In the genomic region with DNA sequence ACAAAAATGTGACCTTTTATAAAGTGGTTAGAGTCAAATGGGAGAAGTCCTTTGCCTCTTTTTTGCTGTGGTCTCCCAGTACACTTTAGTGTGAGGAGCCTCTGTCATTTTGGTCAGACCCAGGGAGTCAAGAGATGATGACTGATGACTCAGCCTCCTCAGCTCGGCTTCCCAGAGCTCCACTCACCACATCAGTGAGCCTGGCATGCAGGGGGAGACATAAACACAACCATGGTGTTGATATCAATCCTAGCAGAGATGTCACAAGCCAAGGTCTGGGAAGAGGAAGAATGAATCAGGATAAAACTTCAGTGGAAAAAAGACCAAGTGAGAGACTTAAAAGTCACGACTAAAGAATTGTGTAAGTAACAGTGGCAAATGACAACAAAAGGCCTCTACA, we compare ENCODE assay signal across 8 cellular contexts. TPM values are rescaled to one million over a fixed set of nuclear protein-coding genes. Genes with fewer than 3 reads are reported as not detected.
A peak's percentile ranks its signal among the peaks of the same experiment; 100 is the strongest.
DNase-seq lines count a peak whose midpoint lies in the region; ATAC-seq and TF ChIP-seq lines count a peak whose summit lies in the region.

No MANE protein-coding gene starts in this region.

- intact Hi-C loops in PC-3 (cut with micrococcal nuclease): no loop called here

- peak overlapping the region; percentile 76 for H2BK5ac ChIP-seq in trophoblast cell (ENCODE audit: low read depth, low read length, poor library complexity)

- WGBS in trophoblast cell (ENCODE audit: extremely low coverage, insufficient coverage, insufficient read length): no CpG with 5 or more reads among the region's 2 CpGs

- CTCF ChIA-PET in PC-3 (lab: Charles Lee): interaction anchor here (0.5 kb wide), 1 partner anchor 311 kb away, joined by 3 read pairs; no protein-coding TSS in a partner anchor

- H3K4me1 ChIP-seq in PC-3 (ENCODE audit: insufficient read depth, low read length) (peaks cover 46% of the 10 kb centered on the region), trophoblast cell (ENCODE audit: control insufficient read depth in 1 of 2, insufficient read depth in 2 of 2, low read length in 2 of 2) (peaks cover 0 to 6% of the 10 kb centered on the region in 2 experiments)

- H3K9me2 ChIP-seq in PC-3 (replicated peaks; ENCODE audit: low read length): no peaks in the 10 kb centered on the region

- H3K79me1 ChIP-seq in trophoblast cell (ENCODE audit: low read length): peaks cover 4% of the 10 kb centered on the region

- H3F3A ChIP-seq in PC-3 (ENCODE audit: low read length, unreplicated experiment): peaks cover 4% of the 10 kb centered on the region

- peak; percentile 98 for DNase-seq in GM04504 (ENCODE audit: low read depth)
- peak; percentile 98 for DNase-seq in PC-3
- peak; percentile 66 for DNase-seq in epithelial cell of prostate (ENCODE audit: low read depth, low spot score)
- DNase-seq in trophoblast cell: peak; percentile 48 to 63
- no peak for DNase-seq in stimulated activated naive CD4-positive, alpha-beta T cell treated with Interleukin-2 at 50 U/mL for 16 hours (lab: John Stamatoyannopoulos, UW)
- DNase-seq in NCI-H2081 (lab: John Stamatoyannopoulos, UW): no peak

- no peaks in the 10 kb centered on the region for H3K36me3 ChIP-seq in PC-3 (ENCODE audit: low read depth, low read length)
- H3K36me3 ChIP-seq in trophoblast cell (ENCODE audit: control insufficient read depth in 1 of 2, insufficient read depth in 2 of 2, low read length in 2 of 2): no peaks in the 10 kb centered on the region

- H4K12ac ChIP-seq in trophoblast cell (ENCODE audit: low read depth, low read length): no peak overlapping the region

- no peaks in the 10 kb centered on the region for H3K27me3 ChIP-seq in PC-3 (ENCODE audit: low read length)
- H3K27me3 ChIP-seq in trophoblast cell (ENCODE audit: insufficient read depth, low read length): no peaks in the 10 kb centered on the region

- no peak overlapping the region for H3K18ac ChIP-seq in trophoblast cell (ENCODE audit: low read length)

- TF ChIP-seq CTCF in PC-3 (conservative IDR thresholded peaks at IDR 0.05; ENCODE audit: low read depth, low read length): peak; percentile 48

- H3K4me2 ChIP-seq in PC-3 (ENCODE audit: low read length) (peak overlapping the region; percentile 61), trophoblast cell (ENCODE audit: low read length) (no peak overlapping the region)

- peak overlapping the region; percentile 8; the same call in 1 of the 2 replicates for H3K4me3 ChIP-seq in PC-3 (ENCODE audit: low read length)
- H3K4me3 ChIP-seq in trophoblast cell (ENCODE audit: low read depth, low read length): no peak overlapping the region

- no peak overlapping the region for H2AK5ac ChIP-seq in trophoblast cell (ENCODE audit: low read length)

- H3K27ac ChIP-seq in PC-3 (ENCODE audit: low read length): peak overlapping the region; percentile 68
- peak overlapping the region; percentile 91 for H3K27ac ChIP-seq in epithelial cell of prostate
- H3K27ac ChIP-seq in trophoblast cell (ENCODE audit: low read depth, low read length): peak overlapping the region; percentile 85

- H3K79me2 ChIP-seq in PC-3 (ENCODE audit: low read length) (no peaks in the 10 kb centered on the region), trophoblast cell (ENCODE audit: control insufficient read depth, insufficient read depth, low read length, poor library complexity) (no peaks in the 10 kb centered on the region)

- no peak overlapping the region for H2AFZ ChIP-seq in PC-3 (ENCODE audit: low read length)
- H2AFZ ChIP-seq in trophoblast cell (ENCODE audit: insufficient read depth, low read length, poor library complexity): no peak overlapping the region

- H4K8ac ChIP-seq in trophoblast cell (ENCODE audit: low read depth, low read length): no peak overlapping the region

- H4K20me1 ChIP-seq in PC-3 (ENCODE audit: low read length): no peaks in the 10 kb centered on the region

- peak overlapping the region; percentile 22 for H4K91ac ChIP-seq in trophoblast cell (ENCODE audit: low read depth, low read length)

- H3K23ac ChIP-seq in trophoblast cell (ENCODE audit: low read length): no peak overlapping the region

- H3K14ac ChIP-seq in trophoblast cell (ENCODE audit: low read length): no peak overlapping the region

- H3K4ac ChIP-seq in trophoblast cell (ENCODE audit: low read depth, low read length): no peak overlapping the region

- ATAC-seq in PC-3 (peak; percentile 93), GM18870 (IDR thresholded peaks at IDR 0.05; ENCODE audit: unreplicated experiment) (no peak), HG03139 (IDR thresholded peaks at IDR 0.05; ENCODE audit: unreplicated experiment) (no peak)

- H2BK12ac ChIP-seq in trophoblast cell (ENCODE audit: low read length): no peak overlapping the region

- no peaks in the 10 kb centered on the region for H3K9me3 ChIP-seq in PC-3 (ENCODE audit: low read length)
- no peaks in the 10 kb centered on the region for H3K9me3 ChIP-seq in trophoblast cell (ENCODE audit: insufficient read depth, low read depth, low read length)

- H3K9ac ChIP-seq in PC-3 (ENCODE audit: low read length): peak overlapping the region; percentile 7; the same call in 1 of the 2 replicates
- no peak overlapping the region for H3K9ac ChIP-seq in trophoblast cell (ENCODE audit: low read length)

- POLR2A ChIA-PET in PC-3 (lab: Charles Lee; ENCODE audit: unreplicated experiment): no interaction called here

- peak overlapping the region; percentile 41 for H2BK120ac ChIP-seq in trophoblast cell (ENCODE audit: insufficient read depth, low read length, poor library complexity)

- BruUV-seq in PC-3 (replicated peaks; lab: Mats Ljungman, UMichigan): no TSS peak

RNA-seq across cellular contexts. Expression of a gene that starts 50.1 kb away (rescaled TPM):
- 96.8 and 121 TPM in 2 replicates for total RNA-seq in PC-3 (2014; rRNA removed)
- 21.4 and 21.6 TPM in 2 replicates for polyA plus RNA-seq in trophoblast cell (2013)

Comparison
In these comparisons a context has a peak if more than half of its experiments do, and no peak if none do; other contexts are left out.
1. DNase-seq: peak in GM04504 (single experiment), PC-3 (single experiment), epithelial cell of prostate (single experiment) and trophoblast cell (2 of 2); none in stimulated activated naive CD4-positive, alpha-beta T cell treated with Interleukin-2 at 50 U/mL for 16 hours (single experiment) and NCI-H2081 (0 of 2).
2. Peak in every context shown above with its lines, with median percentiles within 50 percentile points of each other: H3K27ac ChIP-seq.